Comparison of ENCODE assay signal across 1 cellular context in the genomic region with DNA sequence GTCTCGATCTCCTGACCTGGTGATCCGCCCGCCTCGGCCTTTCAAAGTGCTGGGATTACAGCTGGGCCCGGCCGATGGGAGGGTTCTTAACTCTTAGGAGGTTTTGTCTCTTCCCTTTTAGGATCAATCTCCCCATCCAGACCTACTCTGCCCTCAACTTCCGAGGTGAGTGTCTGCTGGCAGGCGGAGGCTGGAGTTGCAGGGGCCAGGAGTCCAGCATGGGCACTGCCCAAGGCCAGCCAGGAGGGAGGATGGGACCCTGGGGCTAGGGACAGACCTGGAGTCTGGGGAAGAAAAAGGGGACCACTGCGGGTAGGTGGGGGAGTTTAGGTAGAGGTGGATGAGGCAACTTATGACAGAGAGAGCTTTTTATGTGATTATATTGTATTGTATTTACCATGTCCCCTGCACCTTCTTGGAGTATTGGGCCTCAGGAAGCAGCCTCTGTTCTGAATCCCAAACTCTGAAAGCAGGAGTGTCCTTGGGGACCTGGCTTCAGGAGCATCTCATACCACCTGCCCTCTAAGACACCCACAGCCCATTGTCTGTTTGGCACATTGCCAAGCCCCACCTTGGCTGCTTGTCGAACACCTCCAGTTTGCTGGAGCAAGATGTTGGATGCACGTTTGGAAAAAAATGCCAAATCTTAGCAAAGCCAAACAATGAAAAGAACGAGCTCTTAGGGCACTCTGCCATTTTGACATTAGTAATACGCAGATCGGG.
TF ChIP-seq lines count a peak whose summit lies in the region.

No MANE protein-coding gene starts in this region.

TF ChIP-seq in IMR-90, 13 proteins besides CTCF, POLR2A, EP300 and RAD21:
- TF ChIP-seq FOS (IDR thresholded peaks at IDR 0.05; ENCODE audit: low read depth, low read length) (no peak), NFE2L2 (IDR thresholded peaks at IDR 0.05; ENCODE audit: low read depth, low read length) (no peak), CHD1 (IDR thresholded peaks at IDR 0.05; ENCODE audit: low read depth, low read length) (no peak), BHLHE40 (IDR thresholded peaks at IDR 0.05; ENCODE audit: low read depth, low read length) (no peak), MAZ (IDR thresholded peaks at IDR 0.05; ENCODE audit: borderline replicate concordance, low read depth, low read length) (no peak), ELK1 (IDR thresholded peaks at IDR 0.05; ENCODE audit: borderline replicate concordance, low read depth, low read length) (no peak), SMC3 (IDR thresholded peaks at IDR 0.05; ENCODE audit: low read depth, low read length) (no peak), MXI1 (IDR thresholded peaks at IDR 0.05; ENCODE audit: borderline replicate concordance, low read depth, low read length) (no peak), RCOR1 (IDR thresholded peaks at IDR 0.05; ENCODE audit: insufficient replicate concordance, low read length) (no peak), CEBPB (IDR thresholded peaks at IDR 0.05; ENCODE audit: low read depth, low read length) (no peak)
- TF ChIP-seq, protein P1, sequence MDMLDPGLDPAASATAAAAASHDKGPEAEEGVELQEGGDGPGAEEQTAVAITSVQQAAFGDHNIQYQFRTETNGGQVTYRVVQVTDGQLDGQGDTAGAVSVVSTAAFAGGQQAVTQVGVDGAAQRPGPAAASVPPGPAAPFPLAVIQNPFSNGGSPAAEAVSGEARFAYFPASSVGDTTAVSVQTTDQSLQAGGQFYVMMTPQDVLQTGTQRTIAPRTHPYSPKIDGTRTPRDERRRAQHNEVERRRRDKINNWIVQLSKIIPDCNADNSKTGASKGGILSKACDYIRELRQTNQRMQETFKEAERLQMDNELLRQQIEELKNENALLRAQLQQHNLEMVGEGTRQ (IDR thresholded peaks at IDR 0.05; ENCODE audit: low read depth, low read length), result no peak
